Comparison of ENCODE assay signal across 9 cellular contexts in genomic region chr19:48290341-48290922, GRCh38. TPM values are rescaled to one million over a fixed set of nuclear protein-coding genes. Genes with fewer than 3 reads are reported as not detected.
A peak's percentile ranks its signal among the peaks of the same experiment; 100 is the strongest.
DNase-seq lines count a peak whose midpoint lies in the region; ATAC-seq and TF ChIP-seq lines count a peak whose summit lies in the region.
"Had no signal": no experiment of that assay in that cellular context is flagged by ENCODE, and none has a peak within 500 bp of the region (broad histone marks: within the 10 kb centered on the region; RNA-seq: fewer than 3 reads in every experiment).

No MANE protein-coding gene starts in this region.

- H3K4me2 ChIP-seq in GM23338 (peak overlapping the region; percentile 79), SK-N-SH (peak overlapping the region; percentile 86)

- H3K4me1 Mint-ChIP-seq in GM23338: peaks cover 19% of the 10 kb centered on the region; the same call in 2 of the 3 replicates
- H3K4me1 Mint-ChIP-seq in progenitor cell of endocrine pancreas (ENCODE audit: low read depth): no peaks in the 10 kb centered on the region

- peak; percentile 88 for ATAC-seq in GM23338

- H3K27me3 ChIP-seq in GM23338 (ENCODE audit: insufficient read depth) (no peaks in the 10 kb centered on the region), SK-N-SH (ENCODE audit: insufficient read depth) (no peaks in the 10 kb centered on the region)
- H3K27me3 ChIP-seq in effector memory CD4-positive, alpha-beta T cell (replicated peaks; ENCODE audit: control insufficient read depth, insufficient read depth, low read length, poor library complexity, severe bottlenecking): no peaks in the 10 kb centered on the region

- peak; percentile 90 for DNase-seq in GM23338 (ENCODE audit: low spot score)
- peak; percentile 58 for DNase-seq in SK-N-SH
- DNase-seq in fibroblast of the aortic adventitia (ENCODE audit: low read depth): peak; percentile 61
- DNase-seq in progenitor cell of endocrine pancreas (ENCODE audit: low spot score, unreplicated experiment): no peak
- DNase-seq in HUDEP-2 (lab: John Stamatoyannopoulos, UW; ENCODE audit: unreplicated experiment in 76 of 76): no peak
- DNase-seq in effector memory CD4-positive, alpha-beta T cell: no peak
- no peak for DNase-seq in stimulated activated naive CD4-positive, alpha-beta T cell treated with Interleukin-2 at 50 U/mL for 16 hours (lab: John Stamatoyannopoulos, UW)
- DNase-seq in stimulated activated CD4-positive, alpha-beta T cell treated with anti-CD3 and anti-CD28 coated beads, Interleukin-1b, Interleukin-23, amount 100 ng/mL, for 48 hours: no peak

- POLR2A ChIA-PET in SK-N-SH (lab: Yijun Ruan, JAX): no interaction called here

- H3K79me2 ChIP-seq in GM23338 (replicated peaks; ENCODE audit: insufficient read depth) (0 out of 2 replicates have a peak, but pooled peaks cover 2% of the 10 kb centered on the region), SK-N-SH (ENCODE audit: insufficient read depth) (no peaks in the 10 kb centered on the region)

- WGBS in SK-N-SH (ENCODE audit: low lambda C conversion rate): 25% methylated on average over 13 of the region's 17 CpGs

- H3K9ac ChIP-seq in SK-N-SH: no peak overlapping the region

- TF ChIP-seq CTCF in GM23338 (conservative IDR thresholded peaks at IDR 0.05; ENCODE audit: low read depth in 2 of 2) (peak in 1 of 2 experiments; percentile 71; a peak in 3 of 4 replicates), SK-N-SH (IDR thresholded peaks at IDR 0.05) (no peak), fibroblast of the aortic adventitia (IDR thresholded peaks at IDR 0.05; ENCODE audit: insufficient read depth, low read length) (peak; percentile 41), progenitor cell of endocrine pancreas (IDR thresholded peaks at IDR 0.05; ENCODE audit: unreplicated experiment) (peak; percentile 40)

- H2AFZ ChIP-seq in GM23338 (peak overlapping the region; percentile 58; the same call in 1 of the 2 replicates), SK-N-SH (ENCODE audit: low read depth) (peak overlapping the region; percentile 82)

- H3K36me3 ChIP-seq in GM23338 (ENCODE audit: insufficient read depth): peaks cover 20% of the 10 kb centered on the region
- peaks cover 0 to 2% of the 10 kb centered on the region in 2 experiments for H3K36me3 ChIP-seq in SK-N-SH (replicated peaks in 1 of 2; ENCODE audit: control insufficient read depth in 1 of 2, insufficient read depth in 2 of 2, low read length in 1 of 2)
- no peaks in the 10 kb centered on the region for H3K36me3 ChIP-seq in effector memory CD4-positive, alpha-beta T cell (ENCODE audit: control insufficient read depth, insufficient read depth, low read length)

- CTCF ChIA-PET in SK-N-SH (lab: Yijun Ruan, JAX): interaction anchor here (0.6 to 10.8 kb wide), 20 partner anchors 11 to 329 kb away, joined by 3 to 159 read pairs (median 4); partner anchors contain the start of genes CARD8 and ZNF114

- H3K9me3 Mint-ChIP-seq in GM23338 (peaks cover 7% of the 10 kb centered on the region), progenitor cell of endocrine pancreas (ENCODE audit: low read depth) (peaks cover 13% of the 10 kb centered on the region)

- H3F3A ChIP-seq in GM23338 (replicated peaks; ENCODE audit: low read depth): peaks cover 23% of the 10 kb centered on the region; the same call in 1 of the 2 replicates
- peaks cover 10% of the 10 kb centered on the region for H3F3A ChIP-seq in SK-N-SH (replicated peaks; ENCODE audit: insufficient read depth)

- H3K36me3 Mint-ChIP-seq in GM23338 (ENCODE audit: low read depth) (peaks cover 35% of the 10 kb centered on the region), progenitor cell of endocrine pancreas (ENCODE audit: insufficient read depth) (peaks cover 24% of the 10 kb centered on the region)

- no peaks in the 10 kb centered on the region for H3K9me3 ChIP-seq in SK-N-SH
- no peaks in the 10 kb centered on the region for H3K9me3 ChIP-seq in effector memory CD4-positive, alpha-beta T cell (ENCODE audit: control insufficient read depth, low read length)

- no peaks in the 10 kb centered on the region for H3K9me2 ChIP-seq in GM23338 (ENCODE audit: insufficient read depth)
- no peaks in the 10 kb centered on the region for H3K9me2 ChIP-seq in SK-N-SH

- H3K27ac Mint-ChIP-seq in GM23338 (peak overlapping the region; percentile 83; the same call in 1 of the 2 replicates), progenitor cell of endocrine pancreas (no peak overlapping the region)

- H3K27me3 Mint-ChIP-seq in GM23338 (ENCODE audit: insufficient read depth, low read depth, poor library complexity): peaks cover 19% of the 10 kb centered on the region
- peaks cover 8% of the 10 kb centered on the region for H3K27me3 Mint-ChIP-seq in progenitor cell of endocrine pancreas

- H4K20me1 ChIP-seq in GM23338 (replicated peaks; ENCODE audit: insufficient read depth) (peaks cover 7% of the 10 kb centered on the region; the same call in 1 of the 2 replicates), SK-N-SH (ENCODE audit: insufficient read depth) (no peaks in the 10 kb centered on the region)

- TF ChIP-seq EP300 in SK-N-SH (IDR thresholded peaks at IDR 0.05; ENCODE audit: borderline replicate concordance in 1 of 2, low read depth in 1 of 2, low read length in 1 of 2): no peak

- H3K27ac ChIP-seq in GM23338 (ENCODE audit: low read depth): peak overlapping the region; percentile 88
- no peak overlapping the region for H3K27ac ChIP-seq in SK-N-SH (ENCODE audit: low read depth in 2 of 2, low read length in 1 of 2)
- H3K27ac ChIP-seq in effector memory CD4-positive, alpha-beta T cell (ENCODE audit: insufficient read depth, low read length, poor library complexity, severe bottlenecking): no peak overlapping the region

- no peak for TF ChIP-seq RAD21 in SK-N-SH (IDR thresholded peaks at IDR 0.05; ENCODE audit: low read length)

- H3K4me1 ChIP-seq in GM23338 (ENCODE audit: insufficient read depth) (peaks cover 18% of the 10 kb centered on the region; the same call in 1 of the 2 replicates), SK-N-SH (ENCODE audit: control insufficient read depth in 1 of 2, insufficient read depth in 2 of 2, low read depth in 1 of 2, low read length in 1 of 2) (peaks cover 4% of the 10 kb centered on the region in 2 experiments; a peak in 1 of 4 replicates)
- peaks cover 5% of the 10 kb centered on the region for H3K4me1 ChIP-seq in effector memory CD4-positive, alpha-beta T cell (ENCODE audit: control insufficient read depth, insufficient read depth, low read length, poor library complexity, severe bottlenecking)

- H3K4me3 ChIP-seq in GM23338 (peak overlapping the region; percentile 56), SK-N-SH (ENCODE audit: low read depth in 2 of 2, low read length in 1 of 2) (peak overlapping the region; percentile 48 to 61), fibroblast of the aortic adventitia (ENCODE audit: low read depth, low read length) (peak overlapping the region; percentile 67)
- H3K4me3 ChIP-seq in effector memory CD4-positive, alpha-beta T cell (ENCODE audit: insufficient read depth, low read depth, low read length, poor library complexity, severe bottlenecking): no peak overlapping the region

- H3K4me3 Mint-ChIP-seq in GM23338 (peak overlapping the region; percentile 74), progenitor cell of endocrine pancreas (ENCODE audit: low read depth) (peak overlapping the region; percentile 67)

TF ChIP-seq in GM23338, 12 proteins besides CTCF, POLR2A, EP300 and RAD21:
- TF ChIP-seq EZH2 (IDR thresholded peaks at IDR 0.05; ENCODE audit: low read depth, unreplicated experiment) (no peak), POLR2AphosphoS5 (IDR thresholded peaks at IDR 0.05; ENCODE audit: low read depth) (peak; percentile 22)

TF ChIP-seq in SK-N-SH, 30 proteins besides CTCF, POLR2A, EP300 and RAD21:
- peak; percentile 33; the same call in 1 of the 2 replicates for TF ChIP-seq TCF12 (IDR thresholded peaks at IDR 0.05)
- TF ChIP-seq EZH2phosphoT487 (IDR thresholded peaks at IDR 0.05; ENCODE audit: borderline replicate concordance, low read depth): no peak
- TF ChIP-seq MEF2A (IDR thresholded peaks at IDR 0.05; ENCODE audit: borderline replicate concordance, low read depth): no peak
- no peak for TF ChIP-seq MXI1 (IDR thresholded peaks at IDR 0.05; ENCODE audit: low read depth, low read length)
- TF ChIP-seq GABPA (IDR thresholded peaks at IDR 0.05; ENCODE audit: low read depth): no peak
- TF ChIP-seq JUND (IDR thresholded peaks at IDR 0.05): peak; percentile 79
- no peak for TF ChIP-seq RFX5 (IDR thresholded peaks at IDR 0.05; ENCODE audit: low read length)
- peak; percentile 83 for TF ChIP-seq FOSL2 (IDR thresholded peaks at IDR 0.05; ENCODE audit: borderline replicate concordance, low read depth)
- no peak for TF ChIP-seq TEAD4 (IDR thresholded peaks at IDR 0.05; ENCODE audit: borderline replicate concordance, insufficient read depth)
- no peak for TF ChIP-seq POLR2AphosphoS5 (IDR thresholded peaks at IDR 0.05; ENCODE audit: low read depth, low read length)
- peak; percentile 27; the same call in 1 of the 2 replicates for TF ChIP-seq NFIC (IDR thresholded peaks at IDR 0.05; ENCODE audit: borderline replicate concordance)
TF ChIP-seq in SK-N-SH: peak in this region for 4.

RNA-seq across cellular contexts. Expression of gene ZNF114, which starts 20.6 kb away (rescaled TPM):
- 6.9 and 11.1 TPM in 2 replicates for total RNA-seq in GM23338 (2014; rRNA removed; shearing (Covaris generic))
- polyA plus RNA-seq in GM23338 (2016; fragmentation: Nextera tagmentation; extraction: Ambion mirVana) (9.2 and 12.2 TPM in 2 replicates), SK-N-SH (2012; rRNA removed) (0.47 and 0.61 TPM in 2 replicates)
- polyA plus RNA-seq in SK-N-SH (2012; cell fraction: cytosol; rRNA removed): 0.50 and 0.60 TPM in 2 replicates
- polyA plus RNA-seq in SK-N-SH (2012; cell fraction: nucleus; rRNA removed): 0.59 and 0.88 TPM in 2 replicates
- total RNA-seq in fibroblast of the aortic adventitia (ENCODE audit: low replicate concordance) (0.08 and 0.54 TPM in 2 replicates), progenitor cell of endocrine pancreas (7.4 and 7.9 TPM in 2 replicates)
- total RNA-seq: T-helper 1 cell treated with Interleukin-12 subunit alpha and Interleukin-12 subunit beta and Interleukin-4 antibody, amounts not matched to agents 30 ng/mL and 1 ng/mL, for 36 hours had no signal

RNA-seq across cellular contexts. Expression of gene CARD8, which starts 34.7 kb away (rescaled TPM):
- total RNA-seq in GM23338 (2014; rRNA removed; shearing (Covaris generic)): 17.1 and 30.6 TPM in 2 replicates
- polyA plus RNA-seq in GM23338 (2016; fragmentation: Nextera tagmentation; extraction: Ambion mirVana): 16.6 and 21.9 TPM in 2 replicates
- 16.4 and 21.7 TPM in 2 replicates for polyA plus RNA-seq in SK-N-SH (2012; rRNA removed)
- 14.0 and 16.6 TPM in 2 replicates for polyA plus RNA-seq in SK-N-SH (2012; cell fraction: cytosol; rRNA removed)
- 63.6 and 66.5 TPM in 2 replicates for polyA plus RNA-seq in SK-N-SH (2012; cell fraction: nucleus; rRNA removed)
- total RNA-seq in fibroblast of the aortic adventitia (ENCODE audit: low replicate concordance): 13.8 and 27.8 TPM in 2 replicates
- 60.9 and 64.6 TPM in 2 replicates for total RNA-seq in progenitor cell of endocrine pancreas

RNA-seq across cellular contexts. Expression of gene EMP3, which starts 34.9 kb away (rescaled TPM):
- total RNA-seq in GM23338 (2014; rRNA removed; shearing (Covaris generic)): 6.0 and 7.9 TPM in 2 replicates
- 25.1 and 27.9 TPM in 2 replicates for polyA plus RNA-seq in GM23338 (2016; fragmentation: Nextera tagmentation; extraction: Ambion mirVana)
- polyA plus RNA-seq in SK-N-SH (2012; rRNA removed): 263 and 277 TPM in 2 replicates
- polyA plus RNA-seq in SK-N-SH (2012; cell fraction: cytosol; rRNA removed): 125 and 190 TPM in 2 replicates
- 110 and 159 TPM in 2 replicates for polyA plus RNA-seq in SK-N-SH (2012; cell fraction: nucleus; rRNA removed)
- total RNA-seq in fibroblast of the aortic adventitia (ENCODE audit: low replicate concordance): 93.3 and 369 TPM in 2 replicates
- 2.9 and 3.8 TPM in 2 replicates for total RNA-seq in progenitor cell of endocrine pancreas

Comparison
In these comparisons a context has a peak if more than half of its experiments do, and no peak if none do; other contexts are left out.
1. DNase-seq: peak in GM23338 (single experiment), SK-N-SH (single experiment) and fibroblast of the aortic adventitia (single experiment); none in progenitor cell of endocrine pancreas (single experiment), HUDEP-2 (0 of 76), effector memory CD4-positive, alpha-beta T cell (0 of 3), stimulated activated naive CD4-positive, alpha-beta T cell treated with Interleukin-2 at 50 U/mL for 16 hours (single experiment) and stimulated activated CD4-positive, alpha-beta T cell treated with anti-CD3 and anti-CD28 coated beads, Interleukin-1b, Interleukin-23, amount 100 ng/mL, for 48 hours (single experiment).
2. RNA of gene EMP3, which starts 34.9 kb away (total RNA-seq): 93.3 to 369 TPM in fibroblast of the aortic adventitia; 6.0 to 7.9 TPM in GM23338 and 2.9 to 3.8 TPM in progenitor cell of endocrine pancreas; every median in the first group is over 10 times any median in the second.